1 cellular context compared by ENCODE assay signal in the genomic region with DNA sequence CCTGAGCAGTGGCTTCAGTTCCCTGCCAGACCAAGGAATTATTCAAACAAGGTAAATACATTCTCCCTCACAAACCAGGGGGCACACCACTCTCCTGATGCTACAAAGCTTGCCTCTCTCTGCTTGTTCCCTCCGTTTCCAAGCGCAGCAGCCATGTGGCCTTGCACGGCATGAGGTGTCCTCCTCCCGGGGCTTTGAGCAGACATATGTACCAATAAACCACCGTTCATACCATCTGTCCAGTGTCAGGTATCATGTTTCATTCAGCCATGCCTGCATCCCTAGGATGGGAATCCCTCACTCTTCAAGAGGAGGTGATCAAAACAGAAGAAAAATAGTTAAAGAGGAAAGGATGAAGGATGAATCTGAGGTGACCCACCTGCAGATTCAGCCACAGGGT.
TF ChIP-seq lines count a peak whose summit lies in the region.

No MANE protein-coding gene starts in this region.

TF ChIP-seq in WTC11, 78 proteins besides CTCF, POLR2A, EP300 and RAD21 (continued from another document):
- TF ChIP-seq, protein P1, sequence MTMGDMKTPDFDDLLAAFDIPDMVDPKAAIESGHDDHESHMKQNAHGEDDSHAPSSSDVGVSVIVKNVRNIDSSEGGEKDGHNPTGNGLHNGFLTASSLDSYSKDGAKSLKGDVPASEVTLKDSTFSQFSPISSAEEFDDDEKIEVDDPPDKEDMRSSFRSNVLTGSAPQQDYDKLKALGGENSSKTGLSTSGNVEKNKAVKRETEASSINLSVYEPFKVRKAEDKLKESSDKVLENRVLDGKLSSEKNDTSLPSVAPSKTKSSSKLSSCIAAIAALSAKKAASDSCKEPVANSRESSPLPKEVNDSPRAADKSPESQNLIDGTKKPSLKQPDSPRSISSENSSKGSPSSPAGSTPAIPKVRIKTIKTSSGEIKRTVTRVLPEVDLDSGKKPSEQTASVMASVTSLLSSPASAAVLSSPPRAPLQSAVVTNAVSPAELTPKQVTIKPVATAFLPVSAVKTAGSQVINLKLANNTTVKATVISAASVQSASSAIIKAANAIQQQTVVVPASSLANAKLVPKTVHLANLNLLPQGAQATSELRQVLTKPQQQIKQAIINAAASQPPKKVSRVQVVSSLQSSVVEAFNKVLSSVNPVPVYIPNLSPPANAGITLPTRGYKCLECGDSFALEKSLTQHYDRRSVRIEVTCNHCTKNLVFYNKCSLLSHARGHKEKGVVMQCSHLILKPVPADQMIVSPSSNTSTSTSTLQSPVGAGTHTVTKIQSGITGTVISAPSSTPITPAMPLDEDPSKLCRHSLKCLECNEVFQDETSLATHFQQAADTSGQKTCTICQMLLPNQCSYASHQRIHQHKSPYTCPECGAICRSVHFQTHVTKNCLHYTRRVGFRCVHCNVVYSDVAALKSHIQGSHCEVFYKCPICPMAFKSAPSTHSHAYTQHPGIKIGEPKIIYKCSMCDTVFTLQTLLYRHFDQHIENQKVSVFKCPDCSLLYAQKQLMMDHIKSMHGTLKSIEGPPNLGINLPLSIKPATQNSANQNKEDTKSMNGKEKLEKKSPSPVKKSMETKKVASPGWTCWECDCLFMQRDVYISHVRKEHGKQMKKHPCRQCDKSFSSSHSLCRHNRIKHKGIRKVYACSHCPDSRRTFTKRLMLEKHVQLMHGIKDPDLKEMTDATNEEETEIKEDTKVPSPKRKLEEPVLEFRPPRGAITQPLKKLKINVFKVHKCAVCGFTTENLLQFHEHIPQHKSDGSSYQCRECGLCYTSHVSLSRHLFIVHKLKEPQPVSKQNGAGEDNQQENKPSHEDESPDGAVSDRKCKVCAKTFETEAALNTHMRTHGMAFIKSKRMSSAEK (CRISPR knock-in tag; IDR thresholded peaks at IDR 0.05; ENCODE audit: borderline replicate concordance), result no peak
- no peak for TF ChIP-seq NR1H2 (CRISPR knock-in tag; IDR thresholded peaks at IDR 0.05)
- no peak for TF ChIP-seq PRRX2 (CRISPR knock-in tag; IDR thresholded peaks at IDR 0.05)
- TF ChIP-seq FOXP1 (CRISPR knock-in tag; IDR thresholded peaks at IDR 0.05; ENCODE audit: borderline replicate concordance), result no peak
- no peak for TF ChIP-seq JUN (CRISPR knock-in tag; IDR thresholded peaks at IDR 0.05)
- TF ChIP-seq, protein P2, sequence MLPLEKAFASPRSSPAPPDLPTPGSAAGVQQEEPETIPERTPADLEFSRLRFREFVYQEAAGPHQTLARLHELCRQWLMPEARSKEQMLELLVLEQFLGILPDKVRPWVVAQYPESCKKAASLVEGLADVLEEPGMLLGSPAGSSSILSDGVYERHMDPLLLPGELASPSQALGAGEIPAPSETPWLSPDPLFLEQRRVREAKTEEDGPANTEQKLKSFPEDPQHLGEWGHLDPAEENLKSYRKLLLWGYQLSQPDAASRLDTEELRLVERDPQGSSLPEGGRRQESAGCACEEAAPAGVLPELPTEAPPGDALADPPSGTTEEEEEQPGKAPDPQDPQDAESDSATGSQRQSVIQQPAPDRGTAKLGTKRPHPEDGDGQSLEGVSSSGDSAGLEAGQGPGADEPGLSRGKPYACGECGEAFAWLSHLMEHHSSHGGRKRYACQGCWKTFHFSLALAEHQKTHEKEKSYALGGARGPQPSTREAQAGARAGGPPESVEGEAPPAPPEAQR (CRISPR knock-in tag; IDR thresholded peaks at IDR 0.05), result no peak
- no peak for TF ChIP-seq FOXK1 (CRISPR knock-in tag; IDR thresholded peaks at IDR 0.05)
- TF ChIP-seq, protein P3, sequence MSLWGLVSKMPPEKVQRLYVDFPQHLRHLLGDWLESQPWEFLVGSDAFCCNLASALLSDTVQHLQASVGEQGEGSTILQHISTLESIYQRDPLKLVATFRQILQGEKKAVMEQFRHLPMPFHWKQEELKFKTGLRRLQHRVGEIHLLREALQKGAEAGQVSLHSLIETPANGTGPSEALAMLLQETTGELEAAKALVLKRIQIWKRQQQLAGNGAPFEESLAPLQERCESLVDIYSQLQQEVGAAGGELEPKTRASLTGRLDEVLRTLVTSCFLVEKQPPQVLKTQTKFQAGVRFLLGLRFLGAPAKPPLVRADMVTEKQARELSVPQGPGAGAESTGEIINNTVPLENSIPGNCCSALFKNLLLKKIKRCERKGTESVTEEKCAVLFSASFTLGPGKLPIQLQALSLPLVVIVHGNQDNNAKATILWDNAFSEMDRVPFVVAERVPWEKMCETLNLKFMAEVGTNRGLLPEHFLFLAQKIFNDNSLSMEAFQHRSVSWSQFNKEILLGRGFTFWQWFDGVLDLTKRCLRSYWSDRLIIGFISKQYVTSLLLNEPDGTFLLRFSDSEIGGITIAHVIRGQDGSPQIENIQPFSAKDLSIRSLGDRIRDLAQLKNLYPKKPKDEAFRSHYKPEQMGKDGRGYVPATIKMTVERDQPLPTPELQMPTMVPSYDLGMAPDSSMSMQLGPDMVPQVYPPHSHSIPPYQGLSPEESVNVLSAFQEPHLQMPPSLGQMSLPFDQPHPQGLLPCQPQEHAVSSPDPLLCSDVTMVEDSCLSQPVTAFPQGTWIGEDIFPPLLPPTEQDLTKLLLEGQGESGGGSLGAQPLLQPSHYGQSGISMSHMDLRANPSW (CRISPR knock-in tag; conservative IDR thresholded peaks at IDR 0.05; ENCODE audit: low read depth), result no peak
